Comparison of ENCODE assay signal across 8 cellular contexts in the genomic region with DNA sequence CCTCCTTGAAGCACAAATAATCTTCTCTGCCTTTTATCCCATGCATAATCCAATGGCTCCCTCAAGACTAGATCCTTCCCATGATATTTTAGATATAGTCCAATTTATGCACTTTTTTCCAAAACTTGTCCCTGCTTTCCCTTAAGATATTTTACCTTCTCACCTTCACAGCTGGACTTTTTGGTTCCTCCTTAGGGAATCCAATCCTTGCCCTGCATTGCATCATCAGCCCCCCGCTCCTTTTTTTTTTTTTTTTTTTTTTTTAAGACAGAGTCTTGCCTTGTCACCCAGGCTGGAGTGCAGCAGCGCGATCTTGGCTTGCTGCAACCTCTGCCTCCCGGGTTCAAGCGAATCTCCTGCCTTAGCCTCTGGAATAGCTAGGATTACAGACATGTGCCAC.
"Had no signal": no experiment of that assay in that cellular context is flagged by ENCODE, and none has a peak within 500 bp of the region (broad histone marks: within the 10 kb centered on the region; RNA-seq: fewer than 3 reads in every experiment).

No MANE protein-coding gene starts in this region.

- DNase-seq: GDM1, GF-D8 had no signal

- H3K4me3 ChIP-seq: GM12878 had no signal

- ATAC-seq: GM12878 had no signal

- FAIRE-seq: G401.6, GM12878, GM12891, GM12892, GM18507, GM19239 had no signal
